ENCODE assay signal across 21 cellular contexts in genomic region chr19:39987596-39987995, GRCh38. TPM values are rescaled to one million over a fixed set of nuclear protein-coding genes. Genes with fewer than 3 reads are reported as not detected.
A peak's percentile ranks its signal among the peaks of the same experiment; 100 is the strongest.
DNase-seq lines count a peak whose midpoint lies in the region; ATAC-seq, FAIRE-seq and TF ChIP-seq lines count a peak whose summit lies in the region.
"Had no signal": no experiment of that assay in that cellular context is flagged by ENCODE, and none has a peak within 500 bp of the region (broad histone marks: within the 10 kb centered on the region; RNA-seq: fewer than 3 reads in every experiment).

No MANE protein-coding gene starts in this region.

- TF ChIP-seq RAD21 in A549 (conservative IDR thresholded peaks at IDR 0.05 in 1 of 2, IDR thresholded peaks at IDR 0.05 in 1 of 2): no peak

- 77% methylated on average over 1 of the region's 1 CpG for WGBS in A549 (ENCODE audit: missing lambda C conversion rate)

- CTCF ChIA-PET in A549 (lab: Yijun Ruan, JAX) (no interaction called here), HEK293 (lab: Yijun Ruan, JAX) (no interaction called here)

- H3K27ac ChIP-seq in A549 (no peak overlapping the region), HEK293 (ENCODE audit: extremely low read depth, low read depth, low read length) (no peak overlapping the region)
- H3K27ac ChIP-seq: BLaER1 had no signal

- ATAC-seq in A549: no peak
- ATAC-seq: GM12878 had no signal

- H3K4me1 ChIP-seq in A549 (no peaks in the 10 kb centered on the region), HEK293 (ENCODE audit: control insufficient read depth, insufficient read depth, low read length) (no peaks in the 10 kb centered on the region; the same call in 1 of the 2 replicates)
- H3K4me1 ChIP-seq: BE2C, BLaER1 had no signal

- DNase-seq in A549 (ENCODE audit: low read depth in 1 of 2, low spot score in 1 of 2) (no peak), NCI-H1092 treated with DMSO at 0.1 percent for 48 hours (lab: John Stamatoyannopoulos, UW) (no peak), GM20000 (ENCODE audit: low spot score) (no peak)
- DNase-seq in activated CD4-positive, CD25-positive, alpha-beta regulatory T cell (lab: John Stamatoyannopoulos, UW): no peak
- DNase-seq: 8988T; ACHN; BE2C; C1 segment of cervical spinal cord; CD4-positive, alpha-beta memory T cell; CD4-positive, CD25-positive, alpha-beta regulatory T cell; CD8-positive, alpha-beta memory T cell; COR-L47; DMS79 treated with DMSO at 0.1 percent for 48 hours; GDM1 had no signal

- no peak overlapping the region for H3K4me3 ChIP-seq in A549
- no peak overlapping the region for H3K4me3 ChIP-seq in HEK293 (ENCODE audit: low read depth, low read length)
- H3K4me3 ChIP-seq: BLaER1, GM12878 had no signal

- peaks cover 13 to 33% of the 10 kb centered on the region in 2 experiments for H3K36me3 ChIP-seq in HEK293 (ENCODE audit: control insufficient read depth in 2 of 2, insufficient read depth in 1 of 2, low read length in 2 of 2)

- TF ChIP-seq EP300 in A549 (IDR thresholded peaks at IDR 0.05): no peak

- FAIRE-seq in A204.1 (lab: Jason Lieb, UNC) (peak; percentile 43), A549 (lab: Jason Lieb, UNC) (peak; percentile 61), G401.6 (lab: Jason Lieb, UNC) (peak; percentile 45)
- FAIRE-seq: GM12878, GM12892, GM18507 had no signal

- TF ChIP-seq POLR2A in A549 (IDR thresholded peaks at IDR 0.05; ENCODE audit: low read length): no peak

- no peak for TF ChIP-seq CTCF in A549 (IDR thresholded peaks at IDR 0.05)
- no peak for TF ChIP-seq CTCF in HEK293 (tag by site-specific recombination; IDR thresholded peaks at IDR 0.05)
- no peak for TF ChIP-seq CTCF in GM20000 (IDR thresholded peaks at IDR 0.05; ENCODE audit: extremely low read depth, missing control alignments)

- POLR2A ChIA-PET in A549 (lab: Yijun Ruan, JAX) (no interaction called here), HEK293 (lab: Yijun Ruan, JAX) (interaction anchor here (1.4 kb wide), 1 partner anchor 17 kb away, joined by 3 read pairs; the partner anchor contains the start of gene PSMC4)

- H3K4me2 ChIP-seq in A549: no peak overlapping the region
- H3K4me2 ChIP-seq: BLaER1 had no signal

- H3K9me3 ChIP-seq in A549 (peaks cover 73% of the 10 kb centered on the region), HEK293 (ENCODE audit: control insufficient read depth, insufficient read depth, low read depth, low read length) (peaks cover 31% of the 10 kb centered on the region)
- H3K9me3 ChIP-seq: BE2C had no signal

TF ChIP-seq in A549, 52 proteins besides CTCF, POLR2A, EP300 and RAD21:
- no peak for TF ChIP-seq KDM1A (IDR thresholded peaks at IDR 0.05; ENCODE audit: low read depth)
- TF ChIP-seq HOXA7 (CRISPR knock-in tag; IDR thresholded peaks at IDR 0.05): no peak
- TF ChIP-seq EHF (CRISPR knock-in tag; IDR thresholded peaks at IDR 0.05): no peak
- TF ChIP-seq, protein P1, sequence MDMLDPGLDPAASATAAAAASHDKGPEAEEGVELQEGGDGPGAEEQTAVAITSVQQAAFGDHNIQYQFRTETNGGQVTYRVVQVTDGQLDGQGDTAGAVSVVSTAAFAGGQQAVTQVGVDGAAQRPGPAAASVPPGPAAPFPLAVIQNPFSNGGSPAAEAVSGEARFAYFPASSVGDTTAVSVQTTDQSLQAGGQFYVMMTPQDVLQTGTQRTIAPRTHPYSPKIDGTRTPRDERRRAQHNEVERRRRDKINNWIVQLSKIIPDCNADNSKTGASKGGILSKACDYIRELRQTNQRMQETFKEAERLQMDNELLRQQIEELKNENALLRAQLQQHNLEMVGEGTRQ (IDR thresholded peaks at IDR 0.05): no peak
- no peak for TF ChIP-seq RARB (CRISPR knock-in tag; IDR thresholded peaks at IDR 0.05)
- no peak for TF ChIP-seq NPAS2 (CRISPR knock-in tag; IDR thresholded peaks at IDR 0.05; ENCODE audit: borderline replicate concordance)
- TF ChIP-seq MYC (IDR thresholded peaks at IDR 0.05; ENCODE audit: borderline replicate concordance, low read length): no peak
- no peak for TF ChIP-seq HDAC2 (IDR thresholded peaks at IDR 0.05)
- no peak for TF ChIP-seq MAX (IDR thresholded peaks at IDR 0.05)
- no peak for TF ChIP-seq NFE2L2 (conservative IDR thresholded peaks at IDR 0.05; ENCODE audit: low read length)
- TF ChIP-seq JUN (IDR thresholded peaks at IDR 0.05): no peak
- TF ChIP-seq ZFP36 (IDR thresholded peaks at IDR 0.05; ENCODE audit: borderline replicate concordance, partially characterized antibody): no peak
- TF ChIP-seq HEYL (CRISPR knock-in tag; IDR thresholded peaks at IDR 0.05): no peak

TF ChIP-seq in HEK293, 187 proteins besides CTCF, POLR2A, EP300 and RAD21:
- TF ChIP-seq ZSCAN5A (tag by site-specific recombination; IDR thresholded peaks at IDR 0.05) (no peak), PRDM6 (tag by site-specific recombination; IDR thresholded peaks at IDR 0.05) (no peak), SCRT2 (tag by site-specific recombination; IDR thresholded peaks at IDR 0.05) (peak; percentile 93), GFI1B (tag by site-specific recombination; IDR thresholded peaks at IDR 0.05) (no peak), ZNF600 (tag by site-specific recombination; IDR thresholded peaks at IDR 0.05) (no peak), SCRT1 (tag by site-specific recombination; IDR thresholded peaks at IDR 0.05; ENCODE audit: borderline replicate concordance) (peak; percentile 80; the same call in 1 of the 2 replicates), AEBP2 (tag by site-specific recombination; IDR thresholded peaks at IDR 0.05; ENCODE audit: borderline replicate concordance) (no peak), ZNF473 (tag by site-specific recombination; IDR thresholded peaks at IDR 0.05) (no peak)

RNA-seq across cellular contexts. Expression of gene ZNF546, which starts 9.3 kb away (rescaled TPM):
- polyA plus RNA-seq in A549 (2011; rRNA removed): 6.0 and 6.4 TPM in 2 replicates
- 0.78 and 0.95 TPM in 2 replicates for polyA plus RNA-seq in A549 (2012; cell fraction: cytosol; rRNA removed)
- 0.93 and 0.97 TPM in 2 replicates for polyA plus RNA-seq in A549 (2012; cell fraction: nucleus; rRNA removed)
- 3.1 to 3.8 TPM (median 3.7 TPM) in 3 replicates for polyA plus RNA-seq in A549 (2017; fragmentation: RNase III; extraction: RNeasy Plus Mini Kit Qiagen cat#74134 plus additional on column Dnase treatment)
- polyA minus RNA-seq in A549 (2011; rRNA and poly(A)+ RNA removed): 8.5 and 13.3 TPM in 2 replicates

RNA-seq across cellular contexts. Expression of gene PSMC4, which starts 16.6 kb away (rescaled TPM):
- polyA plus RNA-seq in A549 (2011; rRNA removed): 192 and 208 TPM in 2 replicates
- 371 and 460 TPM in 2 replicates for polyA plus RNA-seq in A549 (2012; cell fraction: cytosol; rRNA removed)
- polyA plus RNA-seq in A549 (2012; cell fraction: nucleus; rRNA removed): 457 and 591 TPM in 2 replicates
- polyA plus RNA-seq in A549 (2017; fragmentation: RNase III; extraction: RNeasy Plus Mini Kit Qiagen cat#74134 plus additional on column Dnase treatment): 276 to 295 TPM (median 284 TPM) in 3 replicates
- polyA minus RNA-seq in A549 (2011; rRNA and poly(A)+ RNA removed): 147 and 219 TPM in 2 replicates

RNA-seq across cellular contexts. Expression of gene FCGBP, which starts 53.2 kb away (rescaled TPM):
- polyA plus RNA-seq in A549 (2011; rRNA removed) (1.4 and 2.8 TPM in 2 replicates), A549 (2017; fragmentation: RNase III; extraction: RNeasy Plus Mini Kit Qiagen cat#74134 plus additional on column Dnase treatment) (0.61 to 0.74 TPM (median 0.62 TPM) in 3 replicates)
- polyA plus RNA-seq in A549 (2012; cell fraction: cytosol; rRNA removed): 0.66 and 0.70 TPM in 2 replicates
- polyA plus RNA-seq in A549 (2012; cell fraction: nucleus; rRNA removed): 3.4 and 4.9 TPM in 2 replicates
- 12.8 and 17.6 TPM in 2 replicates for polyA minus RNA-seq in A549 (2011; rRNA and poly(A)+ RNA removed)
